Comparison of ENCODE assay signal across 21 cellular contexts in the genomic region with DNA sequence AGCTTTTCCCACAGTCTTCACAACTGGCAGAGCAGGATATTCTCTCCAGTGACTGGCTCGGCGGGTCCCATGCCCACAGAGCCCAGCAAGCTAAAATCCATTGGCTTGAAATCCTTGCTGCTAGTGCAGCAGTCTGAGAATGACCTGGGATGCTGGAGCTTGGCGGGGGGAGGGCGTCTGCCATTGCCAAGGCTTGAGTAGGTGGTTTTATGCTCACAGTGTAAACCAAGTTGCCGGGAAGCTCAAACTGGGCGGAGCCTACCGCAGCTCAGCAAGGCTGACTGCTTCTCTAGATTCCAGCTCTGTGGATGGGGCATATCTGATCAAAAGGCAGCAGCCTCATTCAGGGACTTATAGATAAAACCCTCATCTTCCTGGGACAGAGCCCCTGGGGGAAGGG.
DNase-seq lines count a peak whose midpoint lies in the region; ATAC-seq and TF ChIP-seq lines count a peak whose summit lies in the region.
"Had no signal": no experiment of that assay in that cellular context is flagged by ENCODE, and none has a peak within 500 bp of the region (broad histone marks: within the 10 kb centered on the region; RNA-seq: fewer than 3 reads in every experiment).

No MANE protein-coding gene starts in this region.

- POLR2A ChIA-PET in WTC11 (lab: Charles Lee), result no interaction called here

- H3K9me3 Mint-ChIP-seq in GM23338 (no peaks in the 10 kb centered on the region; the same call in 2 of the 3 replicates), WTC11 (no peaks in the 10 kb centered on the region)
- peaks cover 13 to 25% of the 10 kb centered on the region in 2 donors for H3K9me3 Mint-ChIP-seq in stimulated activated naive CD8-positive, alpha-beta T cell treated with anti-CD3 and anti-CD28 coated beads, Interleukin-15, amount 100 ng/mL, for 72 hours

- H3K4me1 ChIP-seq in GM23338 (ENCODE audit: insufficient read depth) (no peaks in the 10 kb centered on the region), thyroid gland (no peaks in the 10 kb centered on the region)
- H3K4me1 ChIP-seq: A549, Caco-2, HAP-1 had no signal

- intact Hi-C loops in thyroid gland (cut with DNase I), result no loop called here

- H3K4me3 Mint-ChIP-seq in GM23338, result no peak overlapping the region
- no peak overlapping the region for H3K4me3 Mint-ChIP-seq in WTC11
- H3K4me3 Mint-ChIP-seq in stimulated activated naive CD8-positive, alpha-beta T cell treated with anti-CD3 and anti-CD28 coated beads, Interleukin-15, amount 100 ng/mL, for 72 hours, result no peak overlapping the region
- H3K4me3 Mint-ChIP-seq: CD4-positive, alpha-beta memory T cell; HFFc6 had no signal

- H3K9me2 ChIP-seq in GM23338 (ENCODE audit: insufficient read depth), result no peaks in the 10 kb centered on the region

- H3K36me3 Mint-ChIP-seq in GM23338 (ENCODE audit: low read depth), result peaks cover 6% of the 10 kb centered on the region
- no peaks in the 10 kb centered on the region for H3K36me3 Mint-ChIP-seq in WTC11

- H3K36me3 ChIP-seq in GM23338 (ENCODE audit: insufficient read depth), result no peaks in the 10 kb centered on the region
- H3K36me3 ChIP-seq in thyroid gland, result no peaks in the 10 kb centered on the region
- H3K36me3 ChIP-seq: HAP-1 had no signal

- no peaks in the 10 kb centered on the region for H3K9me3 ChIP-seq in thyroid gland
- H3K9me3 ChIP-seq: A549, Caco-2, HAP-1 had no signal

- no peak overlapping the region for H3K4me3 ChIP-seq in GM23338
- H3K4me3 ChIP-seq in thyroid gland (replicated peaks in 1 of 3), result no peak overlapping the region
- H3K4me3 ChIP-seq: A549, GM12878, GM23248, HAP-1 had no signal

- TF ChIP-seq CTCF in GM23338 (conservative IDR thresholded peaks at IDR 0.05; ENCODE audit: low read depth in 2 of 2) (no peak), WTC11 (IDR thresholded peaks at IDR 0.05) (no peak), thyroid gland (IDR thresholded peaks at IDR 0.05) (no peak)

- peak; percentile 54; the same call in 2 of the 3 replicates for ATAC-seq in GM23338
- ATAC-seq in WTC11, result peak; percentile 69
- no peak for ATAC-seq in GM21515 (IDR thresholded peaks at IDR 0.05; ENCODE audit: unreplicated experiment)
- ATAC-seq in stimulated activated naive CD8-positive, alpha-beta T cell treated with anti-CD3 and anti-CD28 coated beads, Interleukin-15, amount 100 ng/mL, for 72 hours, result no peak
- ATAC-seq in GM18861 (IDR thresholded peaks at IDR 0.05; ENCODE audit: unreplicated experiment), result no peak
- ATAC-seq: A549, GM12878 had no signal

- no peaks in the 10 kb centered on the region for H3F3A ChIP-seq in GM23338 (replicated peaks; ENCODE audit: low read depth)

- no peak overlapping the region for H3K27ac Mint-ChIP-seq in GM23338
- no peak overlapping the region for H3K27ac Mint-ChIP-seq in WTC11
- H3K27ac Mint-ChIP-seq in stimulated activated naive CD8-positive, alpha-beta T cell treated with anti-CD3 and anti-CD28 coated beads, Interleukin-15, amount 100 ng/mL, for 72 hours, result no peak overlapping the region
- H3K27ac Mint-ChIP-seq: CD4-positive, alpha-beta memory T cell; HFFc6 had no signal

- no peaks in the 10 kb centered on the region for H3K27me3 Mint-ChIP-seq in GM23338 (ENCODE audit: insufficient read depth, low read depth, poor library complexity)
- H3K27me3 Mint-ChIP-seq in WTC11 (ENCODE audit: low read depth), result no peaks in the 10 kb centered on the region
- H3K27me3 Mint-ChIP-seq in stimulated activated naive CD8-positive, alpha-beta T cell treated with anti-CD3 and anti-CD28 coated beads, Interleukin-15, amount 100 ng/mL, for 72 hours, result no peaks in the 10 kb centered on the region

- H3K27ac ChIP-seq in GM23338 (ENCODE audit: low read depth), result no peak overlapping the region
- no peak overlapping the region for H3K27ac ChIP-seq in thyroid gland
- H3K27ac ChIP-seq: A549, GM23248 had no signal

- no peak overlapping the region for H3K4me2 ChIP-seq in GM23338
- H3K4me2 ChIP-seq: A549 had no signal

- no peaks in the 10 kb centered on the region for H3K79me2 ChIP-seq in GM23338 (replicated peaks; ENCODE audit: insufficient read depth)

- H3K27me3 ChIP-seq in GM23338 (ENCODE audit: insufficient read depth), result no peaks in the 10 kb centered on the region
- no peaks in the 10 kb centered on the region for H3K27me3 ChIP-seq in thyroid gland

- DNase-seq in GM23338 (ENCODE audit: low spot score), result peak; percentile 22
- peak; percentile 31 for DNase-seq in WTC11 (ENCODE audit: low spot score)
- DNase-seq in iPS-NIHi7 (ENCODE audit: extremely low spot score), result peak; percentile 9
- DNase-seq in thyroid gland, result peak; percentile 6 to 8
- no peak for DNase-seq in stimulated activated naive CD8-positive, alpha-beta T cell treated with anti-CD3 and anti-CD28 coated beads, Interleukin-15, amount 100 ng/mL, for 72 hours
- DNase-seq: 8988T, ACHN, AML-193, C1 segment of cervical spinal cord, Caco-2, DMS153, EL, GDM1, GM23248, HFFc6 had no signal

- 0 out of 2 replicates have a peak overlapping the region, but pooled peaks have one; percentile 53 for H2AFZ ChIP-seq in GM23338
- H2AFZ ChIP-seq: GM23248 had no signal

- TF ChIP-seq POLR2A in thyroid gland (IDR thresholded peaks at IDR 0.05), result no peak

- WGBS in thyroid gland, 2 donors, result 55 to 83% methylated on average over 3 to 7 of the region's 7 CpGs

- peaks cover 3% of the 10 kb centered on the region; the same call in 2 of the 3 replicates for H3K4me1 Mint-ChIP-seq in GM23338
- peaks cover 5% of the 10 kb centered on the region for H3K4me1 Mint-ChIP-seq in WTC11
- no peaks in the 10 kb centered on the region for H3K4me1 Mint-ChIP-seq in stimulated activated naive CD8-positive, alpha-beta T cell treated with anti-CD3 and anti-CD28 coated beads, Interleukin-15, amount 100 ng/mL, for 72 hours
- H3K4me1 Mint-ChIP-seq: CD4-positive, alpha-beta memory T cell had no signal

- CTCF ChIA-PET in WTC11 (lab: Charles Lee), result no interaction called here

- no peaks in the 10 kb centered on the region for H4K20me1 ChIP-seq in GM23338 (replicated peaks; ENCODE audit: insufficient read depth)

TF ChIP-seq in GM23338, 12 proteins besides CTCF, POLR2A, EP300 and RAD21 (continues in another document):
- TF ChIP-seq NANOG (IDR thresholded peaks at IDR 0.05; ENCODE audit: borderline replicate concordance) (no peak), JUNB (IDR thresholded peaks at IDR 0.05; ENCODE audit: unreplicated experiment) (no peak), REST (IDR thresholded peaks at IDR 0.05; ENCODE audit: unreplicated experiment) (no peak), CREB1 (CRISPR knock-in tag; IDR thresholded peaks at IDR 0.05; ENCODE audit: low read depth) (no peak)

TF ChIP-seq in WTC11, 78 proteins besides CTCF, POLR2A, EP300 and RAD21:
- TF ChIP-seq NR1H2 (CRISPR knock-in tag; IDR thresholded peaks at IDR 0.05) (no peak), ATF3 (CRISPR knock-in tag; conservative IDR thresholded peaks at IDR 0.05) (no peak), ZNF671 (CRISPR knock-in tag; IDR thresholded peaks at IDR 0.05) (no peak)

Comparison
In these comparisons a context has a peak if more than half of its experiments do, and no peak if none do; other contexts are left out.
1. ATAC-seq: peak in GM23338 (single experiment) and WTC11 (single experiment); none in GM21515 (single experiment), stimulated activated naive CD8-positive, alpha-beta T cell treated with anti-CD3 and anti-CD28 coated beads, Interleukin-15, amount 100 ng/mL, for 72 hours (single experiment) and GM18861 (single experiment).
2. DNase-seq: peak in GM23338 (single experiment), WTC11 (single experiment), iPS-NIHi7 (single experiment) and thyroid gland (2 of 2); none in stimulated activated naive CD8-positive, alpha-beta T cell treated with anti-CD3 and anti-CD28 coated beads, Interleukin-15, amount 100 ng/mL, for 72 hours (0 of 2).